Comparison of ENCODE assay signal across 9 cellular contexts in genomic region chr7:142300689-142301088, GRCh38. TPM values are rescaled to one million over a fixed set of nuclear protein-coding genes. Genes with fewer than 3 reads are reported as not detected.
DNase-seq lines count a peak whose midpoint lies in the region; ATAC-seq, FAIRE-seq and TF ChIP-seq lines count a peak whose summit lies in the region.
"Had no signal": no experiment of that assay in that cellular context is flagged by ENCODE, and none has a peak within 500 bp of the region (broad histone marks: within the 10 kb centered on the region; RNA-seq: fewer than 3 reads in every experiment).

No MANE protein-coding gene starts in this region.

- no peak for TF ChIP-seq CTCF in D721Med (IDR thresholded peaks at IDR 0.05; ENCODE audit: insufficient read depth, missing control alignments)
- no peak for TF ChIP-seq CTCF in esophagus squamous epithelium (IDR thresholded peaks at IDR 0.05)
- TF ChIP-seq CTCF in RWPE1 (conservative IDR thresholded peaks at IDR 0.05; ENCODE audit: low read depth), result no peak

- no peaks in the 10 kb centered on the region for H4K20me1 ChIP-seq in Karpas-422 (ENCODE audit: insufficient read depth, low read depth, low read length)

- intact Hi-C loops in esophagus squamous epithelium (cut with DNase I), result no loop called here

- H3K9me3 ChIP-seq in Karpas-422 (ENCODE audit: low read length) (no peaks in the 10 kb centered on the region), esophagus squamous epithelium (no peaks in the 10 kb centered on the region)

- POLR2A ChIA-PET in naive thymus-derived CD8-positive, alpha-beta T cell (lab: Charles Lee), result interaction anchor here (0.8 to 3.0 kb wide), 3 partner anchors 488 to 508 kb away, joined by 3 to 18 read pairs (median 18); no protein-coding TSS in a partner anchor
- POLR2A ChIA-PET in RWPE1 (lab: Yijun Ruan, JAX; ENCODE audit: low non-redundant PET), result no interaction called here

- H3K27ac ChIP-seq in Karpas-422 (ENCODE audit: low read length) (no peak overlapping the region), esophagus squamous epithelium (no peak overlapping the region), RWPE1 (no peak overlapping the region)

- H3K36me3 Mint-ChIP-seq in activated T-helper 17 cell treated with anti-CD3 and anti-CD28 coated beads, Interleukin-2, amount 50 U/mL, for 72 hours (ENCODE audit: low read depth), result no peaks in the 10 kb centered on the region
- no peaks in the 10 kb centered on the region for H3K36me3 Mint-ChIP-seq in naive thymus-derived CD8-positive, alpha-beta T cell

- H3K27me3 Mint-ChIP-seq in activated T-helper 17 cell treated with anti-CD3 and anti-CD28 coated beads, Interleukin-2, amount 50 U/mL, for 72 hours, result peaks cover 17% of the 10 kb centered on the region
- peaks cover 8 to 41% (median 12%) of the 10 kb centered on the region in 5 donors for H3K27me3 Mint-ChIP-seq in naive thymus-derived CD8-positive, alpha-beta T cell

- H3K9me3 Mint-ChIP-seq in activated T-helper 17 cell treated with anti-CD3 and anti-CD28 coated beads, Interleukin-2, amount 50 U/mL, for 72 hours, result no peaks in the 10 kb centered on the region
- H3K9me3 Mint-ChIP-seq in naive thymus-derived CD8-positive, alpha-beta T cell, result no peaks in the 10 kb centered on the region

- H3K4me2 ChIP-seq in Karpas-422 (ENCODE audit: low read depth, low read length, poor library complexity, severe bottlenecking), result no peak overlapping the region

- peaks cover 5% of the 10 kb centered on the region for H3K4me1 Mint-ChIP-seq in activated T-helper 17 cell treated with anti-CD3 and anti-CD28 coated beads, Interleukin-2, amount 50 U/mL, for 72 hours
- peaks cover 15 to 36% (median 27%) of the 10 kb centered on the region in 4 donors for H3K4me1 Mint-ChIP-seq in naive thymus-derived CD8-positive, alpha-beta T cell

- no peak overlapping the region for H2AFZ ChIP-seq in Karpas-422 (ENCODE audit: low read length)

- H3K79me2 ChIP-seq in Karpas-422 (ENCODE audit: low read length), result no peaks in the 10 kb centered on the region

- H3K4me3 Mint-ChIP-seq in activated T-helper 17 cell treated with anti-CD3 and anti-CD28 coated beads, Interleukin-2, amount 50 U/mL, for 72 hours, result peak overlapping the region; percentile 31
- peak overlapping the region; percentile 22 to 79 (median 38) for H3K4me3 Mint-ChIP-seq in naive thymus-derived CD8-positive, alpha-beta T cell

- peak overlapping the region; percentile 36 for H3K27ac Mint-ChIP-seq in activated T-helper 17 cell treated with anti-CD3 and anti-CD28 coated beads, Interleukin-2, amount 50 U/mL, for 72 hours
- peak overlapping the region in 5 of 10 donors; percentile 21 to 85 (median 76) for H3K27ac Mint-ChIP-seq in naive thymus-derived CD8-positive, alpha-beta T cell

- peaks cover 18% of the 10 kb centered on the region for H3K4me1 ChIP-seq in Karpas-422 (ENCODE audit: low read length)
- no peaks in the 10 kb centered on the region for H3K4me1 ChIP-seq in esophagus squamous epithelium

- H3K9me2 ChIP-seq in Karpas-422 (replicated peaks; ENCODE audit: insufficient read depth, low read length), result no peaks in the 10 kb centered on the region

- 36 to 51% methylated on average over 3 of the region's 3 CpGs for WGBS in esophagus squamous epithelium, 2 donors

- no peak overlapping the region for H3K9ac ChIP-seq in Karpas-422 (ENCODE audit: low read length)

- CTCF ChIA-PET in RWPE1 (lab: Yijun Ruan, JAX), result interaction anchor here (0.6 kb wide), 1 partner anchor 110 kb away, joined by 3 read pairs; no protein-coding TSS in a partner anchor

- H3K4me3 ChIP-seq in Karpas-422 (ENCODE audit: low read length) (no peak overlapping the region), esophagus squamous epithelium (no peak overlapping the region)

- FAIRE-seq in D721Med (lab: Jason Lieb, UNC), result no peak

- ATAC-seq in activated T-helper 17 cell treated with anti-CD3 and anti-CD28 coated beads, Interleukin-2, amount 50 U/mL, for 72 hours (replicated peaks), result peak; percentile 63
- peak; percentile 36 to 38 for ATAC-seq in naive thymus-derived CD8-positive, alpha-beta T cell
- ATAC-seq in HG02973 (IDR thresholded peaks at IDR 0.05; ENCODE audit: unreplicated experiment), result no peak

- H3K36me3 ChIP-seq in Karpas-422 (ENCODE audit: insufficient read depth, low read length) (no peaks in the 10 kb centered on the region), esophagus squamous epithelium (no peaks in the 10 kb centered on the region)

- H3K27me3 ChIP-seq in Karpas-422 (ENCODE audit: low read length) (no peaks in the 10 kb centered on the region), esophagus squamous epithelium (no peaks in the 10 kb centered on the region)

- DNase-seq in EL, result peak; percentile 8
- DNase-seq in Karpas-422, result peak; percentile 68
- peak in 4 of 10 donors; percentile 20 to 47 (median 28) for DNase-seq in naive thymus-derived CD8-positive, alpha-beta T cell
- DNase-seq in D721Med (ENCODE audit: insufficient read length, low spot score), result no peak
- DNase-seq in esophagus squamous epithelium (lab: John Stamatoyannopoulos, UW), result no peak
- no peak for DNase-seq in RWPE1 (ENCODE audit: low spot score)

- TF ChIP-seq POLR2A in esophagus squamous epithelium (IDR thresholded peaks at IDR 0.05), result no peak

RNA-seq across cellular contexts. Expression of gene PRSS58, which starts 42.8 kb away (rescaled TPM):
- total RNA-seq in Karpas-422 (2014; rRNA removed; shearing (Covaris generic); ENCODE audit: low replicate concordance), result not detected in 2 replicates
- total RNA-seq in activated T-helper 17 cell treated with anti-CD3 and anti-CD28 coated beads, Interleukin-2, amount 50 U/mL, for 72 hours, result not detected
- total RNA-seq in naive thymus-derived CD8-positive, alpha-beta T cell, result not detected
- polyA plus RNA-seq in naive thymus-derived CD8-positive, alpha-beta T cell, result not detected
- total RNA-seq in esophagus squamous epithelium, result not detected
- total RNA-seq: urinary bladder had no signal
- polyA plus RNA-seq: urinary bladder had no signal

Comparison
In these comparisons a context has a peak if more than half of its experiments do, and no peak if none do; other contexts are left out.
1. DNase-seq: peak in EL (single experiment) and Karpas-422 (single experiment); none in D721Med (single experiment), esophagus squamous epithelium (single experiment) and RWPE1 (single experiment).